In the genomic region with DNA sequence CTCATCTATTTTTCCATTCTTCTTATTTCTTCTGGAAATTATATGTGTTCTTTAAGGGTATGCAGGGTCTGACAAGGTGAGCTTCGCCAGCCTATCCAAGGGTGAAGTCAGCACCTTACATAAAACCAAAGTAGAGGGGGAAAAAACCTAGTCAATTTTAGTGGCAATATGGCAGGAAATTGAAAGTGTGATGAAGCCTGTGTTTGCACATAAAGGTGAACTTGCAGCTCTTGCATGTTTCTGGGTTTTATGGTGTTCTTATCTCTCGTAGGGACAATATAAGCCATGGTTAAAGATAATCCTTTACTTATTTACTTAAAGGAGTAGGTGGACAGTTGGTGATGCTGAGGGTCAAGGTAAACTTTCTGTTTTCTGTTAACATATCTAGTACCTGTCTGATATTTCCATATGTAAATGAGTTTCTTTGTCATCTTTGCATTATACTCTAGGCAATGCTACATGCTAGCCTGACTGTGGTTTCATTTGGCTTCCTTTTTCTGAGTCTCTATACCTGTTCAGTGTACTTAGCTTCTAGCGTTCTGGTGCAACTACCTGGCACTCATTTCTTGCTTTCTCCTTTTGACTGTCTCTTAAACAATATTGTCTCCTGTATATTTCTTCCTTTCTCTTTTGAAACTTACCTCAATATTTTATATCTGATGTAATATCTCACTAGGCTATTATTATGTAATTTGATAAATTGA, we compare ENCODE assay signal across 11 cellular contexts. TPM values are rescaled to one million over a fixed set of nuclear protein-coding genes. Genes with fewer than 3 reads are reported as not detected.
DNase-seq lines count a peak whose midpoint lies in the region; ATAC-seq and TF ChIP-seq lines count a peak whose summit lies in the region.
"Had no signal": no experiment of that assay in that cellular context is flagged by ENCODE, and none has a peak within 500 bp of the region (broad histone marks: within the 10 kb centered on the region; RNA-seq: fewer than 3 reads in every experiment).

No MANE protein-coding gene starts in this region.

- H3K4me3 Mint-ChIP-seq in effector memory CD8-positive, alpha-beta T cell, result peak overlapping the region; percentile 58 to 74

- no peaks in the 10 kb centered on the region for H3K27me3 ChIP-seq in ovary

- no peaks in the 10 kb centered on the region for H3K4me1 ChIP-seq in ovary (ENCODE audit: insufficient read depth)

- no peak for TF ChIP-seq POLR2A in ovary (IDR thresholded peaks at IDR 0.05)

- peak overlapping the region in 1 of 2 donors; percentile 52 for H3K27ac Mint-ChIP-seq in effector memory CD8-positive, alpha-beta T cell

- ATAC-seq in GM18861 (IDR thresholded peaks at IDR 0.05; ENCODE audit: unreplicated experiment), result peak; percentile 92
- ATAC-seq in GM21529 (IDR thresholded peaks at IDR 0.05; ENCODE audit: unreplicated experiment), result peak; percentile 92
- ATAC-seq in HG03439 (IDR thresholded peaks at IDR 0.05; ENCODE audit: unreplicated experiment), result peak; percentile 92
- peak; percentile 66 for ATAC-seq in effector memory CD8-positive, alpha-beta T cell (replicated peaks)

- no peak for DNase-seq in effector memory CD8-positive, alpha-beta T cell
- no peak for DNase-seq in ovary
- DNase-seq in UCSD-AML1 (lab: John Stamatoyannopoulos, UW; ENCODE audit: unreplicated experiment), result no peak
- no peak for DNase-seq in NCI-H2171 (lab: John Stamatoyannopoulos, UW)
- no peak for DNase-seq in CD1c-positive myeloid dendritic cell (ENCODE audit: extremely low spot score)
- DNase-seq: cortex of kidney, NCI-H2029, T1000 had no signal

- TF ChIP-seq EP300 in ovary (IDR thresholded peaks at IDR 0.05), result no peak

- no peak overlapping the region for H3K4me3 ChIP-seq in ovary

- no peak for TF ChIP-seq CTCF in ovary (IDR thresholded peaks at IDR 0.05)

- no peaks in the 10 kb centered on the region for H3K27me3 Mint-ChIP-seq in effector memory CD8-positive, alpha-beta T cell

- H3K9me3 ChIP-seq in ovary, result no peaks in the 10 kb centered on the region

- peaks cover 3% of the 10 kb centered on the region for H3K36me3 Mint-ChIP-seq in effector memory CD8-positive, alpha-beta T cell (ENCODE audit: insufficient read depth)

- H3K4me1 Mint-ChIP-seq in effector memory CD8-positive, alpha-beta T cell (ENCODE audit: low read depth in 2 of 2), result peaks cover 31 to 42% of the 10 kb centered on the region in 2 donors

- H3K27ac ChIP-seq in ovary, result no peak overlapping the region

- 94 to 96% (median 94%) methylated on average over 3 of the region's 3 CpGs for WGBS in ovary, 3 donors

- H3K9me3 Mint-ChIP-seq in effector memory CD8-positive, alpha-beta T cell, result no peaks in the 10 kb centered on the region

- intact Hi-C loops in ovary (cut with DNase I), result no loop called here

- no peaks in the 10 kb centered on the region for H3K36me3 ChIP-seq in ovary

RNA-seq across cellular contexts. Expression of a gene that starts 32.9 kb away (rescaled TPM):
- 10 to 100 TPM; 29.2 to 45.7 (median 38.2) TPM for total RNA-seq in ovary
- polyA plus RNA-seq in ovary, result 10 to 100 TPM; 15.8 to 22.4 TPM
